ENCODE assay signal across 8 cellular contexts in genomic region chr7:32588657-32589056, GRCh38.
DNase-seq lines count a peak whose midpoint lies in the region; ATAC-seq lines count a peak whose summit lies in the region.

No MANE protein-coding gene starts in this region.

- H3K18ac ChIP-seq in mesendoderm (ENCODE audit: low read length), result no peak overlapping the region

- H3K9ac ChIP-seq in adipocyte (ENCODE audit: low read length), result peak overlapping the region; percentile 46
- H3K9ac ChIP-seq in mesendoderm (ENCODE audit: low read length), result no peak overlapping the region

- no peak overlapping the region for H3K23ac ChIP-seq in mesendoderm (ENCODE audit: low read length)

- H3K4me2 ChIP-seq in mesendoderm (ENCODE audit: low read length), result no peak overlapping the region

- H4K8ac ChIP-seq in mesendoderm (ENCODE audit: low read depth, low read length), result no peak overlapping the region

- no peak overlapping the region for H2BK120ac ChIP-seq in mesendoderm (ENCODE audit: low read depth, low read length)

- peaks cover 40% of the 10 kb centered on the region for H3K4me1 ChIP-seq in adipocyte (ENCODE audit: control insufficient read depth, insufficient read depth, low read length)
- H3K4me1 ChIP-seq in mesendoderm (ENCODE audit: control insufficient read depth, low read depth, low read length), result no peaks in the 10 kb centered on the region

- H3K9me3 ChIP-seq in adipocyte (ENCODE audit: control insufficient read depth, low read length), result no peaks in the 10 kb centered on the region

- no peak overlapping the region for H4K5ac ChIP-seq in mesendoderm (ENCODE audit: low read length)

- H3K36me3 ChIP-seq in adipocyte (ENCODE audit: control insufficient read depth, insufficient read depth, low read length, severe bottlenecking), result peaks cover 22% of the 10 kb centered on the region
- peaks cover 7% of the 10 kb centered on the region for H3K36me3 ChIP-seq in mesendoderm (ENCODE audit: control insufficient read depth, insufficient read depth, low read length)

- H3K27ac ChIP-seq in mesendoderm (ENCODE audit: low read depth, low read length), result no peak overlapping the region

- H3K27me3 ChIP-seq in adipocyte (replicated peaks; ENCODE audit: control insufficient read depth, insufficient read depth, low read length) (no peaks in the 10 kb centered on the region), mesendoderm (ENCODE audit: insufficient read depth, low read length, poor library complexity) (no peaks in the 10 kb centered on the region)

- WGBS in mesendoderm (ENCODE audit: extremely low coverage, insufficient coverage, low lambda C conversion rate), result no CpG with 5 or more reads among the region's 2 CpGs

- peak; percentile 65 for DNase-seq in adipocyte (ENCODE audit: low read depth)
- DNase-seq in mesendoderm, result peak; percentile 36
- DNase-seq in NCI-H1694 (lab: John Stamatoyannopoulos, UW), result no peak
- no peak for DNase-seq in hippocampal formation (lab: John Stamatoyannopoulos, UW)
- DNase-seq in pons (ENCODE audit: low spot score), result no peak
- DNase-seq in RPMI8226, result no peak

- no peak overlapping the region for H3K4ac ChIP-seq in mesendoderm (ENCODE audit: low read depth, low read length)

- H3K4me3 ChIP-seq in adipocyte (ENCODE audit: low read length), result no peak overlapping the region
- no peak overlapping the region for H3K4me3 ChIP-seq in mesendoderm (ENCODE audit: low read length)

- no peak overlapping the region for H2BK5ac ChIP-seq in mesendoderm (ENCODE audit: low read length)

- H2BK15ac ChIP-seq in mesendoderm (replicated peaks; ENCODE audit: low read depth), result no peak overlapping the region

- ATAC-seq in GM19025 (IDR thresholded peaks at IDR 0.05; ENCODE audit: low read depth, unreplicated experiment), result peak; percentile 58
- ATAC-seq in HG03439 (IDR thresholded peaks at IDR 0.05; ENCODE audit: unreplicated experiment), result peak; percentile 62

- H3K56ac ChIP-seq in mesendoderm (ENCODE audit: low read length), result no peak overlapping the region

- no peaks in the 10 kb centered on the region for H3K79me2 ChIP-seq in mesendoderm (ENCODE audit: control insufficient read depth, insufficient read depth, low read length)

- no peak overlapping the region for H2AK5ac ChIP-seq in mesendoderm (ENCODE audit: low read length)

- no peaks in the 10 kb centered on the region for H3K79me1 ChIP-seq in mesendoderm (ENCODE audit: low read length)

Comparison
In these comparisons a context has a peak if more than half of its experiments do, and no peak if none do; other contexts are left out.
1. DNase-seq: peak in adipocyte (single experiment) and mesendoderm (single experiment); none in NCI-H1694 (single experiment), hippocampal formation (0 of 2), pons (single experiment) and RPMI8226 (single experiment).